In the genomic region with DNA sequence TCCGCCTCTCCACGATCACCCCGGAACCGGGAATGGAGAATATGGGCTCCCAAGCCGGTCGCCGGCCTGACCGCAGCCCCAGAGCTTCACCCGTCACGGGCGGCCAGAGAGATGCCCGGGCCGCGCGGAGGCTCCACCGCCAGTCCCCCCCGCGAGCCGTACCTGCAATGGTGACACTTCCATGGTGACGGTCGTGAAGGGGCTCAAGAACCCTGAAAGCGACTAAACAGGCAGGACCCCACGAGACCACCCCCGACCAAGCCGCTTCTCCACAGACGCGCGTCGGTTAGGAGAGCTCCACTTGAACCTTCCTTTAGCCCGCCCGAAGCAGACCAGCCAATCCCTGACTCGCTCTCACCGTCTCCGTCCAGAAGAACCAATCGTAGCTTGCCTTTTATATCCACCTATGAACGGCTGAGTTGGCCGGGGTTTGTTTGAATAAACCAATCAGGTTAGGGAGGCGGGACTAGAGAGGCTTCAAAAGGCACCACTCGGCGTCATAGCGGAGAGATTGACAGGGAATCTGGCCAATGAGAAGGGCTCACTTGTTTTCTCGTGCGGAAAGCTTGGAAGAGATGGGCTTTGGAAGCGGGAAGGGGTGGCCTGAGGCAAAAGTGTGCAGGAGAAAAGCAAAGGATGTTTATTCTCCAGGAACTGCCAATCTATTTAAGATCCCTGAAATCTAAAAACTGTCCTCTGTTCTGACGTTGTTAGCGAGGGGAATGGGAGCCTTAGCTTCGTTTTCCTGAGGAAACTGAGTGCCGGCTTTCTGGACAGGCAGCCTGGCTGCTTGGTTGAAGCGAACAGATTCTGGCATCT, we compare ENCODE assay signal across 1 cellular context.
TF ChIP-seq lines count a peak whose summit lies in the region.

A gene with protein sequence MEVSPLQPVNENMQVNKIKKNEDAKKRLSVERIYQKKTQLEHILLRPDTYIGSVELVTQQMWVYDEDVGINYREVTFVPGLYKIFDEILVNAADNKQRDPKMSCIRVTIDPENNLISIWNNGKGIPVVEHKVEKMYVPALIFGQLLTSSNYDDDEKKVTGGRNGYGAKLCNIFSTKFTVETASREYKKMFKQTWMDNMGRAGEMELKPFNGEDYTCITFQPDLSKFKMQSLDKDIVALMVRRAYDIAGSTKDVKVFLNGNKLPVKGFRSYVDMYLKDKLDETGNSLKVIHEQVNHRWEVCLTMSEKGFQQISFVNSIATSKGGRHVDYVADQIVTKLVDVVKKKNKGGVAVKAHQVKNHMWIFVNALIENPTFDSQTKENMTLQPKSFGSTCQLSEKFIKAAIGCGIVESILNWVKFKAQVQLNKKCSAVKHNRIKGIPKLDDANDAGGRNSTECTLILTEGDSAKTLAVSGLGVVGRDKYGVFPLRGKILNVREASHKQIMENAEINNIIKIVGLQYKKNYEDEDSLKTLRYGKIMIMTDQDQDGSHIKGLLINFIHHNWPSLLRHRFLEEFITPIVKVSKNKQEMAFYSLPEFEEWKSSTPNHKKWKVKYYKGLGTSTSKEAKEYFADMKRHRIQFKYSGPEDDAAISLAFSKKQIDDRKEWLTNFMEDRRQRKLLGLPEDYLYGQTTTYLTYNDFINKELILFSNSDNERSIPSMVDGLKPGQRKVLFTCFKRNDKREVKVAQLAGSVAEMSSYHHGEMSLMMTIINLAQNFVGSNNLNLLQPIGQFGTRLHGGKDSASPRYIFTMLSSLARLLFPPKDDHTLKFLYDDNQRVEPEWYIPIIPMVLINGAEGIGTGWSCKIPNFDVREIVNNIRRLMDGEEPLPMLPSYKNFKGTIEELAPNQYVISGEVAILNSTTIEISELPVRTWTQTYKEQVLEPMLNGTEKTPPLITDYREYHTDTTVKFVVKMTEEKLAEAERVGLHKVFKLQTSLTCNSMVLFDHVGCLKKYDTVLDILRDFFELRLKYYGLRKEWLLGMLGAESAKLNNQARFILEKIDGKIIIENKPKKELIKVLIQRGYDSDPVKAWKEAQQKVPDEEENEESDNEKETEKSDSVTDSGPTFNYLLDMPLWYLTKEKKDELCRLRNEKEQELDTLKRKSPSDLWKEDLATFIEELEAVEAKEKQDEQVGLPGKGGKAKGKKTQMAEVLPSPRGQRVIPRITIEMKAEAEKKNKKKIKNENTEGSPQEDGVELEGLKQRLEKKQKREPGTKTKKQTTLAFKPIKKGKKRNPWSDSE (N-terminal part only) (minus strand): TSS at position 288 of the 819 bp plus-strand sequence. CDS start 105 bp downstream, at position 183.

TF ChIP-seq in HepG2, 621 proteins besides CTCF, POLR2A, EP300 and RAD21 (continued from another document and continues in another):
- TF ChIP-seq, protein P1, sequence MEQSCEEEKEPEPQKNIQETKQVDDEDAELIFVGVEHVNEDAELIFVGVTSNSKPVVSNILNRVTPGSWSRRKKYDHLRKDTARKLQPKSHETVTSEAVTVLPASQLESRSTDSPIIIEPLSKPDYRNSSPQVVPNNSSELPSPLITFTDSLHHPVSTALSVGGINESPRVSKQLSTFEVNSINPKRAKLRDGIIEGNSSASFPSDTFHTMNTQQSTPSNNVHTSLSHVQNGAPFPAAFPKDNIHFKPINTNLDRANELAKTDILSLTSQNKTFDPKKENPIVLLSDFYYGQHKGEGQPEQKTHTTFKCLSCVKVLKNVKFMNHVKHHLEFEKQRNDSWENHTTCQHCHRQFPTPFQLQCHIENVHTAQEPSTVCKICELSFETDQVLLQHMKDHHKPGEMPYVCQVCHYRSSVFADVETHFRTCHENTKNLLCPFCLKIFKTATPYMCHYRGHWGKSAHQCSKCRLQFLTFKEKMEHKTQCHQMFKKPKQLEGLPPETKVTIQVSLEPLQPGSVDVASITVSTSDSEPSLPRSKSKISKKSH (CRISPR knock-in tag; IDR thresholded peaks at IDR 0.05; ENCODE audit: borderline replicate concordance), result no peak
- TF ChIP-seq ZBTB38 (CRISPR knock-in tag; IDR thresholded peaks at IDR 0.05) (peak; percentile 64), ZNF446 (CRISPR knock-in tag; IDR thresholded peaks at IDR 0.05) (no peak), NFIC (IDR thresholded peaks at IDR 0.05; ENCODE audit: low read length) (no peak; the same call in 1 of the 2 replicates), BRCA1 (CRISPR knock-in tag; IDR thresholded peaks at IDR 0.05) (no peak), PAX8 (CRISPR knock-in tag; IDR thresholded peaks at IDR 0.05; ENCODE audit: borderline replicate concordance) (no peak), ZNF577 (CRISPR knock-in tag; IDR thresholded peaks at IDR 0.05; ENCODE audit: borderline replicate concordance, low read depth) (no peak), KLF11 (CRISPR knock-in tag; IDR thresholded peaks at IDR 0.05) (no peak), NR2F6 (IDR thresholded peaks at IDR 0.05) (no peak), NR2F6 (CRISPR knock-in tag; IDR thresholded peaks at IDR 0.05) (no peak), NR2C2 (CRISPR knock-in tag; IDR thresholded peaks at IDR 0.05; ENCODE audit: borderline replicate concordance) (no peak), KDM1A (CRISPR knock-in tag; IDR thresholded peaks at IDR 0.05) (no peak), AKAP8 (CRISPR knock-in tag; IDR thresholded peaks at IDR 0.05) (peak; percentile 84), DMAP1 (CRISPR knock-in tag; IDR thresholded peaks at IDR 0.05) (peak; percentile 94), ZBTB21 (CRISPR knock-in tag; IDR thresholded peaks at IDR 0.05) (no peak), ZFYVE20 (CRISPR knock-in tag; IDR thresholded peaks at IDR 0.05; ENCODE audit: borderline replicate concordance, low read depth) (peak; percentile 93), ZNF670 (CRISPR knock-in tag; IDR thresholded peaks at IDR 0.05; ENCODE audit: borderline replicate concordance) (no peak), ZNF850 (CRISPR knock-in tag; conservative IDR thresholded peaks at IDR 0.05) (no peak), MIER2 (CRISPR knock-in tag; IDR thresholded peaks at IDR 0.05) (no peak), JUN (CRISPR knock-in tag; IDR thresholded peaks at IDR 0.05) (no peak), ZMYM2 (CRISPR knock-in tag; IDR thresholded peaks at IDR 0.05) (no peak), RXRB (CRISPR knock-in tag; IDR thresholded peaks at IDR 0.05; ENCODE audit: borderline replicate concordance) (no peak; the same call in 1 of the 2 replicates), GLI4 (CRISPR knock-in tag; IDR thresholded peaks at IDR 0.05; ENCODE audit: borderline replicate concordance) (peak; percentile 92; the same call in 1 of the 2 replicates), TARDBP (CRISPR knock-in tag; IDR thresholded peaks at IDR 0.05) (peak; percentile 86)
- TF ChIP-seq, protein P2, sequence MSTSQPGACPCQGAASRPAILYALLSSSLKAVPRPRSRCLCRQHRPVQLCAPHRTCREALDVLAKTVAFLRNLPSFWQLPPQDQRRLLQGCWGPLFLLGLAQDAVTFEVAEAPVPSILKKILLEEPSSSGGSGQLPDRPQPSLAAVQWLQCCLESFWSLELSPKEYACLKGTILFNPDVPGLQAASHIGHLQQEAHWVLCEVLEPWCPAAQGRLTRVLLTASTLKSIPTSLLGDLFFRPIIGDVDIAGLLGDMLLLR (CRISPR knock-in tag; IDR thresholded peaks at IDR 0.05), result no peak
- TF ChIP-seq, protein P3, sequence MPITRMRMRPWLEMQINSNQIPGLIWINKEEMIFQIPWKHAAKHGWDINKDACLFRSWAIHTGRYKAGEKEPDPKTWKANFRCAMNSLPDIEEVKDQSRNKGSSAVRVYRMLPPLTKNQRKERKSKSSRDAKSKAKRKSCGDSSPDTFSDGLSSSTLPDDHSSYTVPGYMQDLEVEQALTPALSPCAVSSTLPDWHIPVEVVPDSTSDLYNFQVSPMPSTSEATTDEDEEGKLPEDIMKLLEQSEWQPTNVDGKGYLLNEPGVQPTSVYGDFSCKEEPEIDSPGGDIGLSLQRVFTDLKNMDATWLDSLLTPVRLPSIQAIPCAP (CRISPR knock-in tag; IDR thresholded peaks at IDR 0.05; ENCODE audit: low read depth), result no peak
- TF ChIP-seq, protein P4, sequence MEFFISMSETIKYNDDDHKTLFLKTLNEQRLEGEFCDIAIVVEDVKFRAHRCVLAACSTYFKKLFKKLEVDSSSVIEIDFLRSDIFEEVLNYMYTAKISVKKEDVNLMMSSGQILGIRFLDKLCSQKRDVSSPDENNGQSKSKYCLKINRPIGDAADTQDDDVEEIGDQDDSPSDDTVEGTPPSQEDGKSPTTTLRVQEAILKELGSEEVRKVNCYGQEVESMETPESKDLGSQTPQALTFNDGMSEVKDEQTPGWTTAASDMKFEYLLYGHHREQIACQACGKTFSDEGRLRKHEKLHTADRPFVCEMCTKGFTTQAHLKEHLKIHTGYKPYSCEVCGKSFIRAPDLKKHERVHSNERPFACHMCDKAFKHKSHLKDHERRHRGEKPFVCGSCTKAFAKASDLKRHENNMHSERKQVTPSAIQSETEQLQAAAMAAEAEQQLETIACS (CRISPR knock-in tag; IDR thresholded peaks at IDR 0.05), result no peak
- TF ChIP-seq, protein P5, sequence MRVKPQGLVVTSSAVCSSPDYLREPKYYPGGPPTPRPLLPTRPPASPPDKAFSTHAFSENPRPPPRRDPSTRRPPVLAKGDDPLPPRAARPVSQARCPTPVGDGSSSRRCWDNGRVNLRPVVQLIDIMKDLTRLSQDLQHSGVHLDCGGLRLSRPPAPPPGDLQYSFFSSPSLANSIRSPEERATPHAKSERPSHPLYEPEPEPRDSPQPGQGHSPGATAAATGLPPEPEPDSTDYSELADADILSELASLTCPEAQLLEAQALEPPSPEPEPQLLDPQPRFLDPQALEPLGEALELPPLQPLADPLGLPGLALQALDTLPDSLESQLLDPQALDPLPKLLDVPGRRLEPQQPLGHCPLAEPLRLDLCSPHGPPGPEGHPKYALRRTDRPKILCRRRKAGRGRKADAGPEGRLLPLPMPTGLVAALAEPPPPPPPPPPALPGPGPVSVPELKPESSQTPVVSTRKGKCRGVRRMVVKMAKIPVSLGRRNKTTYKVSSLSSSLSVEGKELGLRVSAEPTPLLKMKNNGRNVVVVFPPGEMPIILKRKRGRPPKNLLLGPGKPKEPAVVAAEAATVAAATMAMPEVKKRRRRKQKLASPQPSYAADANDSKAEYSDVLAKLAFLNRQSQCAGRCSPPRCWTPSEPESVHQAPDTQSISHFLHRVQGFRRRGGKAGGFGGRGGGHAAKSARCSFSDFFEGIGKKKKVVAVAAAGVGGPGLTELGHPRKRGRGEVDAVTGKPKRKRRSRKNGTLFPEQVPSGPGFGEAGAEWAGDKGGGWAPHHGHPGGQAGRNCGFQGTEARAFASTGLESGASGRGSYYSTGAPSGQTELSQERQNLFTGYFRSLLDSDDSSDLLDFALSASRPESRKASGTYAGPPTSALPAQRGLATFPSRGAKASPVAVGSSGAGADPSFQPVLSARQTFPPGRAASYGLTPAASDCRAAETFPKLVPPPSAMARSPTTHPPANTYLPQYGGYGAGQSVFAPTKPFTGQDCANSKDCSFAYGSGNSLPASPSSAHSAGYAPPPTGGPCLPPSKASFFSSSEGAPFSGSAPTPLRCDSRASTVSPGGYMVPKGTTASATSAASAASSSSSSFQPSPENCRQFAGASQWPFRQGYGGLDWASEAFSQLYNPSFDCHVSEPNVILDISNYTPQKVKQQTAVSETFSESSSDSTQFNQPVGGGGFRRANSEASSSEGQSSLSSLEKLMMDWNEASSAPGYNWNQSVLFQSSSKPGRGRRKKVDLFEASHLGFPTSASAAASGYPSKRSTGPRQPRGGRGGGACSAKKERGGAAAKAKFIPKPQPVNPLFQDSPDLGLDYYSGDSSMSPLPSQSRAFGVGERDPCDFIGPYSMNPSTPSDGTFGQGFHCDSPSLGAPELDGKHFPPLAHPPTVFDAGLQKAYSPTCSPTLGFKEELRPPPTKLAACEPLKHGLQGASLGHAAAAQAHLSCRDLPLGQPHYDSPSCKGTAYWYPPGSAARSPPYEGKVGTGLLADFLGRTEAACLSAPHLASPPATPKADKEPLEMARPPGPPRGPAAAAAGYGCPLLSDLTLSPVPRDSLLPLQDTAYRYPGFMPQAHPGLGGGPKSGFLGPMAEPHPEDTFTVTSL (CRISPR knock-in tag; IDR thresholded peaks at IDR 0.05; ENCODE audit: borderline replicate concordance), result no peak
- TF ChIP-seq, protein P6, sequence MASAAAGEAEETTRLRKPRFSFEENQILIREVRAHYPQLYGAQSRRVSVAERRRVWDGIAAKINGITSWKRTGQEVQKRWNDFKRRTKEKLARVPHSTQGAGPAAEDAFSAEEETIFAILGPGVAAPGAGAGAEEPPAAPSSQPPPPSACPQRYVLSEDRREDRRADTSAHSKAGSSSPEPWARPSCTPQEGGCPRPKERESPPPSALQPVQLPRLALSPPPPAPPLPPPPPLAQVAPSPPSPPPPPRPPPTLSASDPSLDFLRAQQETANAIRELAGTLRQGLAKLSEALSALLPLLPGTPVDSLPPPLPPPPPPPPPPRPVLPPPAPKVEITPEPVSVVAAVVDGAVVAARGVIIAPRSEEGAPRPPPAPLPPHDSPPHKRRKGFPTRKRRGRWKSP (CRISPR knock-in tag; IDR thresholded peaks at IDR 0.05), result peak; percentile 94; the same call in 1 of the 2 replicates
- TF ChIP-seq, protein P7, sequence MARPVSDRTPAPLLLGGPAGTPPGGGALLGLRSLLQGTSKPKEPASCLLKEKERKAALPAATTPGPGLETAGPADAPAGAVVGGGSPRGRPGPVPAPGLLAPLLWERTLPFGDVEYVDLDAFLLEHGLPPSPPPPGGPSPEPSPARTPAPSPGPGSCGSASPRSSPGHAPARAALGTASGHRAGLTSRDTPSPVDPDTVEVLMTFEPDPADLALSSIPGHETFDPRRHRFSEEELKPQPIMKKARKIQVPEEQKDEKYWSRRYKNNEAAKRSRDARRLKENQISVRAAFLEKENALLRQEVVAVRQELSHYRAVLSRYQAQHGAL (CRISPR knock-in tag; IDR thresholded peaks at IDR 0.05; ENCODE audit: not compliant biosample characterization), result no peak
- TF ChIP-seq, protein P8, sequence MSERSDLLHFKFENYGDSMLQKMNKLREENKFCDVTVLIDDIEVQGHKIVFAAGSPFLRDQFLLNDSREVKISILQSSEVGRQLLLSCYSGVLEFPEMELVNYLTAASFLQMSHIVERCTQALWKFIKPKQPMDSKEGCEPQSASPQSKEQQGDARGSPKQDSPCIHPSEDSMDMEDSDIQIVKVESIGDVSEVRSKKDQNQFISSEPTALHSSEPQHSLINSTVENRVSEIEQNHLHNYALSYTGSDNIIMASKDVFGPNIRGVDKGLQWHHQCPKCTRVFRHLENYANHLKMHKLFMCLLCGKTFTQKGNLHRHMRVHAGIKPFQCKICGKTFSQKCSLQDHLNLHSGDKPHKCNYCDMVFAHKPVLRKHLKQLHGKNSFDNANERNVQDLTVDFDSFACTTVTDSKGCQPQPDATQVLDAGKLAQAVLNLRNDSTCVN (CRISPR knock-in tag; IDR thresholded peaks at IDR 0.05; ENCODE audit: borderline replicate concordance), result 0 out of 2 replicates have a peak, but pooled peaks have one; percentile 11
- TF ChIP-seq, protein P9, sequence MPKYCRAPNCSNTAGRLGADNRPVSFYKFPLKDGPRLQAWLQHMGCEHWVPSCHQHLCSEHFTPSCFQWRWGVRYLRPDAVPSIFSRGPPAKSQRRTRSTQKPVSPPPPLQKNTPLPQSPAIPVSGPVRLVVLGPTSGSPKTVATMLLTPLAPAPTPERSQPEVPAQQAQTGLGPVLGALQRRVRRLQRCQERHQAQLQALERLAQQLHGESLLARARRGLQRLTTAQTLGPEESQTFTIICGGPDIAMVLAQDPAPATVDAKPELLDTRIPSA (CRISPR knock-in tag; IDR thresholded peaks at IDR 0.05; ENCODE audit: borderline replicate concordance), result no peak
- TF ChIP-seq, protein P10, sequence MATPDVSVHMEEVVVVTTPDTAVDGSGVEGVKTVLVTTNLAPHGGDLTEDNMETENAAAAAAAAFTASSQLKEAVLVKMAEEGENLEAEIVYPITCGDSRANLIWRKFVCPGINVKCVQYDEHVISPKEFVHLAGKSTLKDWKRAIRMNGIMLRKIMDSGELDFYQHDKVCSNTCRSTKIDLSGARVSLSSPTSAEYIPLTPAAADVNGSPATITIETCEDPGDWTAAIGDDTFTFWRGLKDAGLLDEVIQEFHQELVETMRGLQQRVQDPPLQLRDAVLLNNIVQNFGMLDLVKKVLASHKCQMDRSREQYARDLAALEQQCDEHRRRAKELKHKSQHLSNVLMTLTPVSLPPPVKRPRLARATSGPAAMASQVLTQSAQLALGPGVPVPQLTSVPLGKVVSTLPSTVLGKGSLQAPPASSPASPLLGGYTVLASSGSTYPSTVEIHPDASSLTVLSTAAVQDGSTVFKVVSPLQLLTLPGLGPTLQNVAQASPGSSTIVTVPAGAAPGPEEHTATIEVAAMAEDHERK (CRISPR knock-in tag; IDR thresholded peaks at IDR 0.05; ENCODE audit: low read depth), result no peak
